ENCODE assay signal across 8 cellular contexts in genomic region chr1:186828612-186829542, GRCh38. TPM values are rescaled to one million over a fixed set of nuclear protein-coding genes. Genes with fewer than 3 reads are reported as not detected.
DNase-seq lines count a peak whose midpoint lies in the region; ATAC-seq, FAIRE-seq and TF ChIP-seq lines count a peak whose summit lies in the region.

Gene PLA2G4A (plus strand): TSS chr1:186828949. CDS start chr1:186854355, 25,406 bp downstream.

- H2AFZ ChIP-seq in mesenchymal stem cell (ENCODE audit: low read depth, low read length), result peak within 1 kb of the TSS; percentile 86

- DNase-seq in D721Med (ENCODE audit: insufficient read length, low spot score) (no peak), mesenchymal stem cell (peak; percentile 80), transverse colon (peak; percentile 51), SHP77 (lab: John Stamatoyannopoulos, UW) (no peak)

- H3K4me3 ChIP-seq in endocrine pancreas (ENCODE audit: control insufficient read depth, insufficient read depth, low read length) (peak within 1 kb of the TSS; percentile 90), mesenchymal stem cell (ENCODE audit: insufficient read depth in 1 of 2, low read depth in 1 of 2, low read length in 2 of 2) (peak within 1 kb of the TSS; percentile 44 to 96), transverse colon (peak within 1 kb of the TSS; percentile 37 to 82 (median 61))

- no peak within 1 kb of the TSS for H2BK12ac ChIP-seq in mesenchymal stem cell (ENCODE audit: low read length in 2 of 2)

- in situ Hi-C loops in transverse colon (cut with MboI; ENCODE audit: low pct_ligation_motif_present in 1 of 4, low pct_unique_long_range_greater_than_20kb in 1 of 4, low sequenced_read_pairs in 3 of 4), result no loop called here

- H3K23ac ChIP-seq in mesenchymal stem cell (ENCODE audit: low read length in 2 of 2), result no peak within 1 kb of the TSS

- intact Hi-C loops in transverse colon (cut with DNase I; ENCODE audit: low total_unique reads), result no loop called here

- H3K9me3 ChIP-seq in endocrine pancreas (ENCODE audit: control insufficient read depth, low read length) (no peaks in the 10 kb centered on the region), mesenchymal stem cell (ENCODE audit: control insufficient read depth, low read length) (no peaks in the 10 kb centered on the region), transverse colon (no peaks in the 10 kb centered on the region)

- ATAC-seq in GM19468 (IDR thresholded peaks at IDR 0.05; ENCODE audit: extremely low read depth, unreplicated experiment), result peak; percentile 58
- ATAC-seq in HG03469 (IDR thresholded peaks at IDR 0.05; ENCODE audit: unreplicated experiment), result peak; percentile 67
- ATAC-seq in SK-N-SH treated with all-trans-retinoic acid at 6 μM for 48 hours, result peak; percentile 97

- TF ChIP-seq EP300 in transverse colon (IDR thresholded peaks at IDR 0.05; ENCODE audit: low read depth), result no peak

- H3K27me3 ChIP-seq in endocrine pancreas (ENCODE audit: control insufficient read depth, insufficient read depth, low read length) (no peaks in the 10 kb centered on the region), mesenchymal stem cell (ENCODE audit: control insufficient read depth in 1 of 2, insufficient read depth in 1 of 2, low read length in 2 of 2) (no peaks in the 10 kb centered on the region), transverse colon (no peaks in the 10 kb centered on the region)

- no peak for TF ChIP-seq POLR2A in transverse colon (IDR thresholded peaks at IDR 0.05)

- H4K91ac ChIP-seq in mesenchymal stem cell (ENCODE audit: low read length), result no peak within 1 kb of the TSS

- H2BK15ac ChIP-seq in mesenchymal stem cell (ENCODE audit: low read depth, poor library complexity, severe bottlenecking), result no peak within 1 kb of the TSS

- H3K9ac ChIP-seq in endocrine pancreas (ENCODE audit: control insufficient read depth, insufficient read depth, low read length), result peak within 1 kb of the TSS; percentile 22
- peak within 1 kb of the TSS; percentile 95 for H3K9ac ChIP-seq in mesenchymal stem cell (ENCODE audit: low read length)

- no peak within 1 kb of the TSS for H4K8ac ChIP-seq in mesenchymal stem cell (ENCODE audit: low read length)

- no peaks in the 10 kb centered on the region for H3K4me1 ChIP-seq in endocrine pancreas (ENCODE audit: control insufficient read depth, insufficient read depth, low read length)
- H3K4me1 ChIP-seq in mesenchymal stem cell (ENCODE audit: control insufficient read depth, insufficient read depth, low read depth, low read length), result peaks cover 1% of the 10 kb centered on the region
- H3K4me1 ChIP-seq in transverse colon, result peaks cover 0 to 16% (median 0%) of the 10 kb centered on the region in 4 donors

- TF ChIP-seq CTCF in D721Med (IDR thresholded peaks at IDR 0.05; ENCODE audit: insufficient read depth, missing control alignments), result no peak
- TF ChIP-seq CTCF in transverse colon (IDR thresholded peaks at IDR 0.05), result no peak

- H3K36me3 ChIP-seq in endocrine pancreas (ENCODE audit: control insufficient read depth, insufficient read depth, low read length), result no peaks in the 10 kb centered on the region
- H3K36me3 ChIP-seq in mesenchymal stem cell (ENCODE audit: control insufficient read depth in 1 of 2, insufficient read depth in 2 of 2, low read depth in 1 of 2, low read length in 2 of 2), result no peaks in the 10 kb centered on the region
- no peaks in the 10 kb centered on the region for H3K36me3 ChIP-seq in transverse colon

- no peak within 1 kb of the TSS for H2BK120ac ChIP-seq in mesenchymal stem cell (ENCODE audit: low read depth, low read length)

- H3K4ac ChIP-seq in mesenchymal stem cell (ENCODE audit: low read depth in 1 of 2, low read length in 2 of 2), result peak within 1 kb of the TSS in 1 of 2 experiments; percentile 37

- no peak within 1 kb of the TSS for H2BK5ac ChIP-seq in mesenchymal stem cell (ENCODE audit: low read depth, low read length, poor library complexity, severe bottlenecking)

- no peak within 1 kb of the TSS for H2AK5ac ChIP-seq in mesenchymal stem cell (ENCODE audit: low read length, severe bottlenecking)

- H3K79me1 ChIP-seq in mesenchymal stem cell (replicated peaks; ENCODE audit: low read length, poor library complexity, severe bottlenecking), result no peaks in the 10 kb centered on the region

- H3K27ac ChIP-seq in mesenchymal stem cell (ENCODE audit: low read length, poor library complexity, severe bottlenecking) (peak within 1 kb of the TSS; percentile 64), transverse colon (peak within 1 kb of the TSS; percentile 75 to 87 (median 76))

- H3K18ac ChIP-seq in mesenchymal stem cell (ENCODE audit: low read depth in 1 of 2, low read length in 2 of 2), result peak within 1 kb of the TSS in 1 of 2 experiments; percentile 24

- H3K4me2 ChIP-seq in mesenchymal stem cell (ENCODE audit: low read length, poor library complexity, severe bottlenecking), result peak within 1 kb of the TSS; percentile 99

- WGBS in mesenchymal stem cell, result 3% methylated on average over 10 of the region's 18 CpGs
- 6 to 10% methylated on average over 15 to 18 of the region's 18 CpGs for WGBS in transverse colon (ENCODE audit: low coverage in 1 of 2), 2 donors

- H3K14ac ChIP-seq in mesenchymal stem cell (ENCODE audit: low read length in 2 of 2), result peak within 1 kb of the TSS in 1 of 2 experiments; percentile 26

- FAIRE-seq in D721Med (lab: Jason Lieb, UNC), result peak; percentile 76

TF ChIP-seq in SK-N-SH treated with all-trans-retinoic acid at 6 μM for 48 hours, 23 proteins besides CTCF, POLR2A, EP300 and RAD21:
- TF ChIP-seq GLIS3 (CRISPR knock-in tag; IDR thresholded peaks at IDR 0.05) (no peak), ZNF565 (CRISPR knock-in tag; conservative IDR thresholded peaks at IDR 0.05; ENCODE audit: low read depth) (no peak), ESRRG (CRISPR knock-in tag; IDR thresholded peaks at IDR 0.05) (no peak), PATZ1 (CRISPR knock-in tag; IDR thresholded peaks at IDR 0.05; ENCODE audit: borderline replicate concordance) (no peak)

RNA-seq across cellular contexts. Expression of gene PLA2G4A, which starts in this region (rescaled TPM):
- polyA plus RNA-seq in mesenchymal stem cell (2013, experiment 1 of 2), result 7.0 TPM
- 7.8 TPM for polyA plus RNA-seq in mesenchymal stem cell (2013, experiment 2 of 2)
- total RNA-seq in transverse colon, result 1 to 10 TPM; 2.0 to 8.3 (median 6.1) TPM

Comparison
In these comparisons a context has a peak if more than half of its experiments do, and no peak if none do; other contexts are left out.
1. DNase-seq: peak in mesenchymal stem cell (single experiment) and transverse colon (single experiment); none in D721Med (single experiment) and SHP77 (0 of 2).
2. Peak in every context shown above with its lines, with median percentiles within 50 percentile points of each other: ATAC-seq and H3K4me3 ChIP-seq.